Comparison of ENCODE assay signal across 9 cellular contexts in the genomic region with DNA sequence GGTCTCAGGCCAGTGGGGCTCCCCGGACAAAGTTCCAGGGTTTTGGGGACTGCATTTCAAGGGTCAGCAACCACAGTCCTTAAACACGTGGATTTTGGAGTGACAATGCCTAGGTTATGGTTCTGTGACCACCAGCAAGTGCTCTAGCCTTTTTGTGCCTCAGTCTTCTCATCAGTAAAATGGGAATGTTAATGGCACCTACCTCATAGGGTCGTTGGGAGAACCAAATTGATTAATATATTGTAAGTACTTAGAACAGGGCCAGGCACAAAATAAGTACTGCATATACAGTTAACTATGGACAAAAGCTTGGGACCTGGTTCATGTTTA. TPM values are rescaled to one million over a fixed set of nuclear protein-coding genes. Genes with fewer than 3 reads are reported as not detected.
DNase-seq lines count a peak whose midpoint lies in the region; ATAC-seq and TF ChIP-seq lines count a peak whose summit lies in the region.
"Had no signal": no experiment of that assay in that cellular context is flagged by ENCODE, and none has a peak within 500 bp of the region (broad histone marks: within the 10 kb centered on the region; RNA-seq: fewer than 3 reads in every experiment).

No MANE protein-coding gene starts in this region.

- H3K4me1 ChIP-seq in heart left ventricle (peaks cover 0 to 91% (median 30%) of the 10 kb centered on the region in 12 donors), muscle layer of duodenum (ENCODE audit: control insufficient read depth in 1 of 2, insufficient read depth in 2 of 2, low read length in 2 of 2) (peaks cover 11 to 32% of the 10 kb centered on the region in 2 donors), upper lobe of right lung (peaks cover 84% of the 10 kb centered on the region)

- H3K36me3 ChIP-seq in heart left ventricle (peaks cover 0 to 35% (median 0%) of the 10 kb centered on the region in 9 donors), muscle layer of duodenum (ENCODE audit: control insufficient read depth in 1 of 2, insufficient read depth in 2 of 2, low read length in 2 of 2) (peaks cover 0 to 3% of the 10 kb centered on the region in 2 donors), upper lobe of right lung (peaks cover 17% of the 10 kb centered on the region)

- peak overlapping the region; percentile 62 to 98 (median 81) for H3K27ac ChIP-seq in heart left ventricle
- H3K27ac ChIP-seq in caudate nucleus (ENCODE audit: low read depth, low read length) = peak overlapping the region; percentile 87
- H3K27ac ChIP-seq in muscle layer of duodenum (ENCODE audit: low read length) = peak overlapping the region; percentile 94
- H3K27ac ChIP-seq in upper lobe of right lung = peak overlapping the region; percentile 92

- no peak for TF ChIP-seq POLR2A in heart left ventricle (IDR thresholded peaks at IDR 0.05)

- ATAC-seq in heart left ventricle = no peak
- no peak for ATAC-seq in Right ventricle myocardium superior (ENCODE audit: poor library complexity)
- no peak for ATAC-seq in upper lobe of right lung

- H3K9me3 ChIP-seq in heart left ventricle = no peaks in the 10 kb centered on the region
- no peaks in the 10 kb centered on the region for H3K9me3 ChIP-seq in muscle layer of duodenum (ENCODE audit: control insufficient read depth in 1 of 2, low read length in 2 of 2)
- no peaks in the 10 kb centered on the region for H3K9me3 ChIP-seq in upper lobe of right lung

- WGBS in heart left ventricle, 4 donors = 47 to 56% (median 54%) methylated on average over 3 of the region's 3 CpGs

- peak overlapping the region in 2 of 12 donors; percentile 2 to 31 for H3K4me3 ChIP-seq in heart left ventricle
- peak overlapping the region in 1 of 2 donors; percentile 53 for H3K4me3 ChIP-seq in muscle layer of duodenum (ENCODE audit: low read depth in 1 of 2, low read length in 2 of 2)
- no peak overlapping the region for H3K4me3 ChIP-seq in upper lobe of right lung

- intact Hi-C loops in heart left ventricle (cut with DNase I) = loop anchor here in 1 of 10 donors (2.0 kb wide), 1 partner anchor 85 kb away; no protein-coding TSS in a partner anchor
- intact Hi-C loops in Right ventricle myocardium superior (cut with DNase I) = no loop called here
- intact Hi-C loops in upper lobe of right lung (cut with DNase I) = no loop called here

- H3K27me3 ChIP-seq in heart left ventricle (no peaks in the 10 kb centered on the region), muscle layer of duodenum (ENCODE audit: low read depth, low read length) (no peaks in the 10 kb centered on the region), upper lobe of right lung (no peaks in the 10 kb centered on the region)

- TF ChIP-seq CTCF in heart left ventricle (IDR thresholded peaks at IDR 0.05) = no peak
- no peak for TF ChIP-seq CTCF in upper lobe of right lung (IDR thresholded peaks at IDR 0.05)

- DNase-seq in heart left ventricle (no peak), Right ventricle myocardium superior (no peak), caudate nucleus (lab: John Stamatoyannopoulos, UW) (no peak), upper lobe of right lung (no peak), NCI-H345 (lab: John Stamatoyannopoulos, UW) (no peak), DMS53 (lab: John Stamatoyannopoulos, UW) (no peak)
- no peak for DNase-seq in effector CD8-positive, alpha-beta T cell (lab: John Stamatoyannopoulos, UW)
- DNase-seq: NCI-H2081 had no signal

RNA-seq across cellular contexts. Expression of a gene that starts 13.8 kb away (rescaled TPM):
- total RNA-seq in heart left ventricle = 10 to 100 TPM in 4 of 9 donors, 1 to 10 TPM in 5; 6.7 to 47.4 (median 8.2) TPM
- polyA plus RNA-seq in heart left ventricle = 1 to 10 TPM; 5.8 to 9.9 TPM
- total RNA-seq in Right ventricle myocardium superior = 8.2 TPM
- 153 TPM for total RNA-seq in upper lobe of right lung

RNA-seq across cellular contexts. Expression of a gene that starts 59.0 kb away (rescaled TPM):
- 10 to 100 TPM; 29.6 to 48.7 (median 36.8) TPM for total RNA-seq in heart left ventricle
- polyA plus RNA-seq in heart left ventricle = 10 to 100 TPM; 38.2 to 40.1 TPM
- 36.0 TPM for total RNA-seq in Right ventricle myocardium superior
- total RNA-seq in upper lobe of right lung = 49.2 TPM
